In genomic region chr11:859394-860131, GRCh38 we compare ENCODE assay signal across 1 cellular context.
TF ChIP-seq lines count a peak whose summit lies in the region.

No MANE protein-coding gene starts in this region.

TF ChIP-seq in HEK293, 187 proteins besides CTCF, POLR2A, EP300 and RAD21 (continued from another document and continues in another):
- TF ChIP-seq ZNF449 (tag by site-specific recombination; IDR thresholded peaks at IDR 0.05) (no peak), GLIS2 (tag by site-specific recombination; IDR thresholded peaks at IDR 0.05) (peak; percentile 84), ZBTB8A (tag by site-specific recombination; IDR thresholded peaks at IDR 0.05) (peak; percentile 76), ZBTB44 (tag by site-specific recombination; IDR thresholded peaks at IDR 0.05) (no peak), ZNF366 (tag by site-specific recombination; conservative IDR thresholded peaks at IDR 0.05) (no peak), ELK4 (IDR thresholded peaks at IDR 0.05; ENCODE audit: borderline replicate concordance, low read depth, low read length) (no peak), ZNF16 (tag by site-specific recombination; IDR thresholded peaks at IDR 0.05; ENCODE audit: low read depth) (no peak), ZNF18 (tag by site-specific recombination; IDR thresholded peaks at IDR 0.05) (no peak), ZNF341 (tag by site-specific recombination; IDR thresholded peaks at IDR 0.05; ENCODE audit: low read depth) (peak; percentile 86), ZNF623 (tag by site-specific recombination; IDR thresholded peaks at IDR 0.05) (no peak), EGR2 (tag by site-specific recombination; IDR thresholded peaks at IDR 0.05; ENCODE audit: low read depth) (no peak), ZNF624 (tag by site-specific recombination; IDR thresholded peaks at IDR 0.05) (no peak), ZNF311 (tag by site-specific recombination; IDR thresholded peaks at IDR 0.05; ENCODE audit: borderline replicate concordance) (no peak), ZNF19 (tag by site-specific recombination; IDR thresholded peaks at IDR 0.05; ENCODE audit: low read depth) (no peak), ZNF248 (tag by site-specific recombination; IDR thresholded peaks at IDR 0.05) (no peak), ZNF416 (tag by site-specific recombination; IDR thresholded peaks at IDR 0.05) (no peak), ZNF140 (tag by site-specific recombination; IDR thresholded peaks at IDR 0.05) (no peak), ZNF521 (tag by site-specific recombination; IDR thresholded peaks at IDR 0.05) (no peak), ZIC2 (tag by site-specific recombination; IDR thresholded peaks at IDR 0.05) (peak; percentile 46; the same call in 1 of the 2 replicates), SP3 (tag by site-specific recombination; IDR thresholded peaks at IDR 0.05) (no peak), ZNF747 (tag by site-specific recombination; IDR thresholded peaks at IDR 0.05) (no peak), ZNF792 (tag by site-specific recombination; IDR thresholded peaks at IDR 0.05) (no peak), MZF1 (tag by site-specific recombination; IDR thresholded peaks at IDR 0.05; ENCODE audit: borderline replicate concordance) (no peak), ZFHX2 (tag by site-specific recombination; conservative IDR thresholded peaks at IDR 0.05) (peak; percentile 17; the same call in 1 of the 2 replicates), MYNN (tag by site-specific recombination; IDR thresholded peaks at IDR 0.05; ENCODE audit: borderline replicate concordance) (no peak), HOXA7 (CRISPR knock-in tag; IDR thresholded peaks at IDR 0.05; ENCODE audit: borderline replicate concordance) (no peak), ZNF266 (tag by site-specific recombination; IDR thresholded peaks at IDR 0.05; ENCODE audit: low read depth) (no peak), ZNF423 (tag by site-specific recombination; IDR thresholded peaks at IDR 0.05) (peak; percentile 61; the same call in 1 of the 2 replicates), ZNF433 (tag by site-specific recombination; IDR thresholded peaks at IDR 0.05; ENCODE audit: low read depth) (no peak), ZNF600 (tag by site-specific recombination; IDR thresholded peaks at IDR 0.05) (peak; percentile 93), ZNF354C (tag by site-specific recombination; IDR thresholded peaks at IDR 0.05; ENCODE audit: borderline replicate concordance, low read depth) (no peak), ZNF658 (tag by site-specific recombination; IDR thresholded peaks at IDR 0.05) (no peak), PRDM4 (tag by site-specific recombination; IDR thresholded peaks at IDR 0.05) (no peak), ZNF610 (tag by site-specific recombination; IDR thresholded peaks at IDR 0.05; ENCODE audit: borderline replicate concordance) (no peak), ZFP37 (tag by site-specific recombination; IDR thresholded peaks at IDR 0.05) (no peak), ZNF571 (tag by site-specific recombination; IDR thresholded peaks at IDR 0.05) (no peak), ZSCAN18 (tag by site-specific recombination; IDR thresholded peaks at IDR 0.05) (no peak), ZNF175 (tag by site-specific recombination; IDR thresholded peaks at IDR 0.05) (no peak), ZNF548 (tag by site-specific recombination; IDR thresholded peaks at IDR 0.05) (no peak), PATZ1 (tag by site-specific recombination; IDR thresholded peaks at IDR 0.05) (peak; percentile 68), ZNF138 (tag by site-specific recombination; IDR thresholded peaks at IDR 0.05; ENCODE audit: borderline replicate concordance) (no peak), ZFP41 (tag by site-specific recombination; IDR thresholded peaks at IDR 0.05; ENCODE audit: borderline replicate concordance) (no peak), ZNF274 (IDR thresholded peaks at IDR 0.05; ENCODE audit: low read length) (no peak), ZNF274 (tag by site-specific recombination; IDR thresholded peaks at IDR 0.05; ENCODE audit: borderline replicate concordance) (no peak), ZBTB6 (tag by site-specific recombination; IDR thresholded peaks at IDR 0.05) (no peak), ZBTB10 (tag by site-specific recombination; IDR thresholded peaks at IDR 0.05) (peak; percentile 89), ZNF791 (tag by site-specific recombination; IDR thresholded peaks at IDR 0.05) (no peak), ZNF10 (tag by site-specific recombination; IDR thresholded peaks at IDR 0.05) (no peak), ZNF350 (tag by site-specific recombination; IDR thresholded peaks at IDR 0.05) (no peak), ZNF132 (tag by site-specific recombination; IDR thresholded peaks at IDR 0.05; ENCODE audit: borderline replicate concordance) (no peak), SP2 (tag by site-specific recombination; IDR thresholded peaks at IDR 0.05) (peak; percentile 54), ZNF629 (tag by site-specific recombination; IDR thresholded peaks at IDR 0.05) (no peak), SP7 (tag by site-specific recombination; IDR thresholded peaks at IDR 0.05) (no peak), ZNF211 (tag by site-specific recombination; IDR thresholded peaks at IDR 0.05; ENCODE audit: low read depth) (no peak), IKZF3 (tag by site-specific recombination; IDR thresholded peaks at IDR 0.05) (0 out of 2 replicates have a peak, but pooled peaks have one; percentile 10)
